ENCODE assay signal across 13 cellular contexts in genomic region chr15:39814487-39814886, GRCh38. TPM values are rescaled to one million over a fixed set of nuclear protein-coding genes. Genes with fewer than 3 reads are reported as not detected.
DNase-seq lines count a peak whose midpoint lies in the region; ATAC-seq lines count a peak whose summit lies in the region.
"Had no signal": no experiment of that assay in that cellular context is flagged by ENCODE, and none has a peak within 500 bp of the region (broad histone marks: within the 10 kb centered on the region; RNA-seq: fewer than 3 reads in every experiment).

No MANE protein-coding gene starts in this region.

- no peak overlapping the region for H3K4me3 Mint-ChIP-seq in dendritic cell treated with granulocyte-macrophage colony-stimulating factor and Interleukin-4, amounts not matched to agents 40 ng/mL and 50 ng/mL, for 4 days
- H3K4me3 Mint-ChIP-seq in activated T-helper 1 cell treated with anti-CD3 and anti-CD28 coated beads, Interleukin-12 subunit alpha, Interleukin-12 subunit beta, Interleukin-2, Interleukin-4 antibody, amounts not matched to agents 30 ng/mL and 10 ng/mL and 1 ng/mL, durations not matched to agents 14 hours and 24 hours and 36 hours: no peak overlapping the region
- H3K4me3 Mint-ChIP-seq: B cell; CD4-positive, CD25-positive, alpha-beta regulatory T cell; CD8-positive, alpha-beta T cell had no signal

- ATAC-seq in GM18868 (IDR thresholded peaks at IDR 0.05; ENCODE audit: unreplicated experiment): peak; percentile 63
- ATAC-seq: CD8-positive, alpha-beta T cell had no signal

- H3K36me3 Mint-ChIP-seq in dendritic cell treated with granulocyte-macrophage colony-stimulating factor and Interleukin-4, amounts not matched to agents 40 ng/mL and 50 ng/mL, for 4 days (ENCODE audit: low read depth): no peaks in the 10 kb centered on the region
- H3K36me3 Mint-ChIP-seq in activated T-helper 1 cell treated with anti-CD3 and anti-CD28 coated beads, Interleukin-12 subunit alpha, Interleukin-12 subunit beta, Interleukin-2, Interleukin-4 antibody, amounts not matched to agents 30 ng/mL and 10 ng/mL and 1 ng/mL, durations not matched to agents 14 hours and 24 hours and 36 hours (ENCODE audit: low read depth): no peaks in the 10 kb centered on the region
- H3K36me3 Mint-ChIP-seq: CD4-positive, CD25-positive, alpha-beta regulatory T cell; CD8-positive, alpha-beta T cell had no signal

- intact Hi-C loops in dendritic cell treated with granulocyte-macrophage colony-stimulating factor and Interleukin-4, amounts not matched to agents 40 ng/mL and 50 ng/mL, for 4 days (cut with micrococcal nuclease): no loop called here
- intact Hi-C loops in activated T-helper 1 cell treated with anti-CD3 and anti-CD28 coated beads, Interleukin-12 subunit alpha, Interleukin-12 subunit beta, Interleukin-2, Interleukin-4 antibody, amounts not matched to agents 30 ng/mL and 10 ng/mL and 1 ng/mL, durations not matched to agents 14 hours and 24 hours and 36 hours (cut with micrococcal nuclease): no loop called here
- intact Hi-C loops in cardiac septum (cut with DNase I): no loop called here

- H3K4me1 Mint-ChIP-seq in dendritic cell treated with granulocyte-macrophage colony-stimulating factor and Interleukin-4, amounts not matched to agents 40 ng/mL and 50 ng/mL, for 4 days (ENCODE audit: low read depth): no peaks in the 10 kb centered on the region
- no peaks in the 10 kb centered on the region for H3K4me1 Mint-ChIP-seq in activated T-helper 1 cell treated with anti-CD3 and anti-CD28 coated beads, Interleukin-12 subunit alpha, Interleukin-12 subunit beta, Interleukin-2, Interleukin-4 antibody, amounts not matched to agents 30 ng/mL and 10 ng/mL and 1 ng/mL, durations not matched to agents 14 hours and 24 hours and 36 hours (ENCODE audit: low read depth)
- H3K4me1 Mint-ChIP-seq: B cell; CD4-positive, CD25-positive, alpha-beta regulatory T cell had no signal

- DNase-seq in kidney tubule cell (ENCODE audit: low spot score) (peak; percentile 32), NCI-H1105 treated with DMSO at 0.1 percent for 48 hours (lab: John Stamatoyannopoulos, UW) (no peak), cardiac septum (ENCODE audit: low spot score) (no peak)
- DNase-seq in activated T-helper 1 cell treated with anti-CD3 and anti-CD28 coated beads, Interleukin-12 subunit alpha, Interleukin-12 subunit beta, Interleukin-2, Interleukin-4 antibody, amounts not matched to agents 30 ng/mL and 10 ng/mL and 1 ng/mL, durations not matched to agents 14 hours and 24 hours and 36 hours (ENCODE audit: low spot score): no peak
- DNase-seq: Caco-2; CD4-positive, CD25-positive, alpha-beta regulatory T cell; CD8-positive, alpha-beta T cell; DMS153; DND-41; GOT3 had no signal

- peak overlapping the region; percentile 15 for H3K27ac Mint-ChIP-seq in dendritic cell treated with granulocyte-macrophage colony-stimulating factor and Interleukin-4, amounts not matched to agents 40 ng/mL and 50 ng/mL, for 4 days
- no peak overlapping the region for H3K27ac Mint-ChIP-seq in activated T-helper 1 cell treated with anti-CD3 and anti-CD28 coated beads, Interleukin-12 subunit alpha, Interleukin-12 subunit beta, Interleukin-2, Interleukin-4 antibody, amounts not matched to agents 30 ng/mL and 10 ng/mL and 1 ng/mL, durations not matched to agents 14 hours and 24 hours and 36 hours
- H3K27ac Mint-ChIP-seq: B cell; CD4-positive, CD25-positive, alpha-beta regulatory T cell; CD8-positive, alpha-beta T cell had no signal

- H3K9me3 Mint-ChIP-seq in dendritic cell treated with granulocyte-macrophage colony-stimulating factor and Interleukin-4, amounts not matched to agents 40 ng/mL and 50 ng/mL, for 4 days: no peaks in the 10 kb centered on the region
- no peaks in the 10 kb centered on the region for H3K9me3 Mint-ChIP-seq in activated T-helper 1 cell treated with anti-CD3 and anti-CD28 coated beads, Interleukin-12 subunit alpha, Interleukin-12 subunit beta, Interleukin-2, Interleukin-4 antibody, amounts not matched to agents 30 ng/mL and 10 ng/mL and 1 ng/mL, durations not matched to agents 14 hours and 24 hours and 36 hours
- H3K9me3 Mint-ChIP-seq: CD8-positive, alpha-beta T cell had no signal

- H3K27me3 Mint-ChIP-seq in dendritic cell treated with granulocyte-macrophage colony-stimulating factor and Interleukin-4, amounts not matched to agents 40 ng/mL and 50 ng/mL, for 4 days: peaks cover 4% of the 10 kb centered on the region
- peaks cover 24% of the 10 kb centered on the region for H3K27me3 Mint-ChIP-seq in activated T-helper 1 cell treated with anti-CD3 and anti-CD28 coated beads, Interleukin-12 subunit alpha, Interleukin-12 subunit beta, Interleukin-2, Interleukin-4 antibody, amounts not matched to agents 30 ng/mL and 10 ng/mL and 1 ng/mL, durations not matched to agents 14 hours and 24 hours and 36 hours (ENCODE audit: insufficient read depth)

RNA-seq across cellular contexts. Expression of gene FSIP1, which starts 31.8 kb away (rescaled TPM):
- 0.26 and 0.34 TPM in 2 replicates for total RNA-seq in activated T-helper 1 cell treated with anti-CD3 and anti-CD28 coated beads, Interleukin-12 subunit alpha, Interleukin-12 subunit beta, Interleukin-2, Interleukin-4 antibody, amounts not matched to agents 30 ng/mL and 10 ng/mL and 1 ng/mL, durations not matched to agents 14 hours and 24 hours and 36 hours
- total RNA-seq in cardiac septum: 2.0 TPM
